In genomic region chr1:30735668-30736498, GRCh38 we compare ENCODE assay signal across 22 cellular contexts. TPM values are rescaled to one million over a fixed set of nuclear protein-coding genes. Genes with fewer than 3 reads are reported as not detected.
DNase-seq lines count a peak whose midpoint lies in the region; ATAC-seq and TF ChIP-seq lines count a peak whose summit lies in the region.
"Had no signal": no experiment of that assay in that cellular context is flagged by ENCODE, and none has a peak within 500 bp of the region (broad histone marks: within the 10 kb centered on the region; RNA-seq: fewer than 3 reads in every experiment).

No MANE protein-coding gene starts in this region.

- no peaks in the 10 kb centered on the region for H3K27me3 ChIP-seq in CD8-positive, alpha-beta memory T cell (ENCODE audit: insufficient read depth, low read length, poor library complexity, severe bottlenecking)
- H3K27me3 ChIP-seq: ascending aorta, ovary, Peyer's patch, right lobe of liver had no signal

- no peak for ATAC-seq in activated naive CD8-positive, alpha-beta T cell treated with anti-CD3 and anti-CD28 coated beads, Interleukin-2, amount 10 ng/mL, durations not matched to agents 7 days and 5 days (ENCODE audit: low read depth)
- ATAC-seq in naive thymus-derived CD8-positive, alpha-beta T cell: no peak
- ATAC-seq in GM21619 (IDR thresholded peaks at IDR 0.05; ENCODE audit: unreplicated experiment) (no peak), GM21786 (IDR thresholded peaks at IDR 0.05; ENCODE audit: unreplicated experiment) (no peak)
- ATAC-seq: activated CD4-positive, CD25-positive, alpha-beta regulatory T cell treated with anti-CD3 and anti-CD28 coated beads, Interleukin-2, amount 50 U/mL, for 24 hours; right lobe of liver had no signal

- H3K27ac ChIP-seq in CD8-positive, alpha-beta memory T cell (ENCODE audit: low read depth, low read length): no peak overlapping the region
- H3K27ac ChIP-seq: ascending aorta, ovary, Peyer's patch, right lobe of liver had no signal

- H3K4me3 ChIP-seq in CD8-positive, alpha-beta memory T cell (ENCODE audit: low read length): no peak overlapping the region
- H3K4me3 ChIP-seq: ascending aorta, ovary, Peyer's patch, right lobe of liver had no signal

- CTCF ChIA-PET in CD8-positive, alpha-beta memory T cell (lab: Charles Lee): interaction anchor here (1.0 to 1.5 kb wide), 6 partner anchors 8 to 46 kb away, joined by 3 to 5 read pairs (median 4); no protein-coding TSS in a partner anchor

- peaks cover 0 to 3% (median 0%) of the 10 kb centered on the region in 7 donors for H3K9me3 Mint-ChIP-seq in CD14-positive monocyte
- peaks cover 0 to 2% (median 0%) of the 10 kb centered on the region in 5 donors for H3K9me3 Mint-ChIP-seq in CD8-positive, alpha-beta memory T cell
- no peaks in the 10 kb centered on the region for H3K9me3 Mint-ChIP-seq in activated naive CD8-positive, alpha-beta T cell treated with anti-CD3 and anti-CD28 coated beads, Interleukin-2, amount 10 ng/mL, durations not matched to agents 7 days and 5 days
- peaks cover 0 to 3% (median 0%) of the 10 kb centered on the region in 9 donors for H3K9me3 Mint-ChIP-seq in naive thymus-derived CD8-positive, alpha-beta T cell

- H3K27ac Mint-ChIP-seq in CD14-positive monocyte: peak overlapping the region in 6 of 7 donors; percentile 12 to 83 (median 42)
- peak overlapping the region in 7 of 8 donors; percentile 29 to 100 (median 84) for H3K27ac Mint-ChIP-seq in CD8-positive, alpha-beta memory T cell
- H3K27ac Mint-ChIP-seq in activated naive CD8-positive, alpha-beta T cell treated with anti-CD3 and anti-CD28 coated beads, Interleukin-2, amount 10 ng/mL, durations not matched to agents 7 days and 5 days: peak overlapping the region; percentile 43
- peak overlapping the region; percentile 41 to 99 (median 88) for H3K27ac Mint-ChIP-seq in naive thymus-derived CD8-positive, alpha-beta T cell

- DNase-seq in CD14-positive monocyte (ENCODE audit: low spot score) (no peak), posterior vena cava (ENCODE audit: low spot score) (no peak)
- DNase-seq in CD8-positive, alpha-beta memory T cell: no peak
- DNase-seq in activated naive CD8-positive, alpha-beta T cell treated with anti-CD3 and anti-CD28 coated beads, Interleukin-2, amount 10 ng/mL, durations not matched to agents 7 days and 5 days: no peak
- no peak for DNase-seq in naive thymus-derived CD8-positive, alpha-beta T cell
- DNase-seq: AML-193; cerebellar nuclear complex; effector CD8-positive, alpha-beta T cell; H7; Karpas-422; NCI-H1930; ovary; Peyer's patch; right lobe of liver; stimulated activated naive CD4-positive, alpha-beta T cell; trophoblast cell had no signal

- no peaks in the 10 kb centered on the region for H3K9me3 ChIP-seq in CD8-positive, alpha-beta memory T cell (ENCODE audit: low read length)
- H3K9me3 ChIP-seq: ascending aorta, ovary, Peyer's patch, right lobe of liver had no signal

- peaks cover 0 to 5% (median 1%) of the 10 kb centered on the region in 3 donors for H3K27me3 Mint-ChIP-seq in CD14-positive monocyte (ENCODE audit: low read depth in 3 of 3)
- H3K27me3 Mint-ChIP-seq in CD8-positive, alpha-beta memory T cell: no peaks in the 10 kb centered on the region
- H3K27me3 Mint-ChIP-seq in activated naive CD8-positive, alpha-beta T cell treated with anti-CD3 and anti-CD28 coated beads, Interleukin-2, amount 10 ng/mL, durations not matched to agents 7 days and 5 days: no peaks in the 10 kb centered on the region
- H3K27me3 Mint-ChIP-seq in naive thymus-derived CD8-positive, alpha-beta T cell: no peaks in the 10 kb centered on the region

- no peak overlapping the region for H3K4me3 Mint-ChIP-seq in CD14-positive monocyte
- H3K4me3 Mint-ChIP-seq in CD8-positive, alpha-beta memory T cell: no peak overlapping the region
- no peak overlapping the region for H3K4me3 Mint-ChIP-seq in activated naive CD8-positive, alpha-beta T cell treated with anti-CD3 and anti-CD28 coated beads, Interleukin-2, amount 10 ng/mL, durations not matched to agents 7 days and 5 days
- H3K4me3 Mint-ChIP-seq in naive thymus-derived CD8-positive, alpha-beta T cell: peak overlapping the region in 1 of 10 donors; percentile 43

- H3K36me3 ChIP-seq in CD8-positive, alpha-beta memory T cell (ENCODE audit: insufficient read depth, low read length): peaks cover 82% of the 10 kb centered on the region
- H3K36me3 ChIP-seq: ovary had no signal

- peaks cover 87% of the 10 kb centered on the region in 2 donors for H3K36me3 Mint-ChIP-seq in CD14-positive monocyte
- peaks cover 34 to 88% (median 37%) of the 10 kb centered on the region in 3 donors for H3K36me3 Mint-ChIP-seq in CD8-positive, alpha-beta memory T cell
- peaks cover 50% of the 10 kb centered on the region for H3K36me3 Mint-ChIP-seq in activated naive CD8-positive, alpha-beta T cell treated with anti-CD3 and anti-CD28 coated beads, Interleukin-2, amount 10 ng/mL, durations not matched to agents 7 days and 5 days
- H3K36me3 Mint-ChIP-seq in naive thymus-derived CD8-positive, alpha-beta T cell: peaks cover 8 to 83% (median 43%) of the 10 kb centered on the region in 3 donors

- POLR2A ChIA-PET in CD8-positive, alpha-beta memory T cell (lab: Charles Lee): interaction anchor here (1.2 to 1.9 kb wide), 2 partner anchors 8 to 18 kb away, joined by 4 to 5 read pairs; no protein-coding TSS in a partner anchor
- POLR2A ChIA-PET in activated naive CD8-positive, alpha-beta T cell treated with anti-CD3 and anti-CD28 coated beads, Interleukin-2, amount 10 ng/mL, durations not matched to agents 7 days and 5 days (lab: Charles Lee): interaction anchor here (0.8 kb wide), 1 partner anchor 9 kb away, joined by 3 read pairs; no protein-coding TSS in a partner anchor
- POLR2A ChIA-PET in naive thymus-derived CD8-positive, alpha-beta T cell (lab: Charles Lee): interaction anchor here (1.2 to 41.4 kb wide), 5 partner anchors 10 to 20 kb away, joined by 3 to 1432 read pairs (median 5); partner anchors contain the start of genes LAPTM5 and MATN1

- peaks cover 36% of the 10 kb centered on the region for H3K4me1 ChIP-seq in CD8-positive, alpha-beta memory T cell (ENCODE audit: insufficient read depth, low read length)
- H3K4me1 ChIP-seq: ascending aorta, right lobe of liver had no signal

- intact Hi-C loops in CD14-positive monocyte (cut with micrococcal nuclease): loop anchor here in 1 of 2 donors (5.0 kb wide), 1 partner anchor 41 kb away; no protein-coding TSS in a partner anchor
- intact Hi-C loops in posterior vena cava (cut with DNase I): loop anchor here in 1 of 2 donors (5.0 kb wide), 1 partner anchor 36 kb away; no protein-coding TSS in a partner anchor

- no peak for TF ChIP-seq CTCF in CD14-positive monocyte (IDR thresholded peaks at IDR 0.05)

- peaks cover 39% of the 10 kb centered on the region for H3K4me1 Mint-ChIP-seq in CD14-positive monocyte
- peaks cover 41 to 69% (median 51%) of the 10 kb centered on the region in 3 donors for H3K4me1 Mint-ChIP-seq in CD8-positive, alpha-beta memory T cell
- H3K4me1 Mint-ChIP-seq in activated naive CD8-positive, alpha-beta T cell treated with anti-CD3 and anti-CD28 coated beads, Interleukin-2, amount 10 ng/mL, durations not matched to agents 7 days and 5 days: peaks cover 47% of the 10 kb centered on the region
- H3K4me1 Mint-ChIP-seq in naive thymus-derived CD8-positive, alpha-beta T cell: peaks cover 34 to 64% (median 57%) of the 10 kb centered on the region in 4 donors

RNA-seq across cellular contexts. Expression of gene MATN1, which starts 12.5 kb away (rescaled TPM):
- polyA plus RNA-seq in CD14-positive monocyte: not detected
- under 1 TPM; 0.59 to 0.91 TPM for total RNA-seq in CD8-positive, alpha-beta memory T cell
- polyA plus RNA-seq in CD8-positive, alpha-beta memory T cell: not detected
- under 1 TPM in 1 of 2 experiments, not detected in 1; 0.26 TPM for total RNA-seq in activated naive CD8-positive, alpha-beta T cell treated with anti-CD3 and anti-CD28 coated beads, Interleukin-2, amount 10 ng/mL, durations not matched to agents 7 days and 5 days
- under 1 TPM; 0.47 to 0.96 TPM for total RNA-seq in naive thymus-derived CD8-positive, alpha-beta T cell
- polyA plus RNA-seq in naive thymus-derived CD8-positive, alpha-beta T cell: under 1 TPM in 1 of 3 donors, not detected in 2; 0.07 TPM
- not detected for total RNA-seq in posterior vena cava
- total RNA-seq: HT1080, Peyer's patch, right lobe of liver had no signal
- polyA plus RNA-seq: liver had no signal

RNA-seq across cellular contexts. Expression of gene LAPTM5, which starts 21.7 kb away (rescaled TPM):
- 1,000 to 10,000 TPM; 1,019 to 1,153 TPM for polyA plus RNA-seq in CD14-positive monocyte
- total RNA-seq in CD8-positive, alpha-beta memory T cell: 100 to 1,000 TPM; 204 to 206 TPM
- 589 TPM for polyA plus RNA-seq in CD8-positive, alpha-beta memory T cell
- total RNA-seq in activated naive CD8-positive, alpha-beta T cell treated with anti-CD3 and anti-CD28 coated beads, Interleukin-2, amount 10 ng/mL, durations not matched to agents 7 days and 5 days: 100 to 1,000 TPM; 474 to 485 TPM
- 100 to 1,000 TPM; 565 to 585 TPM for total RNA-seq in naive thymus-derived CD8-positive, alpha-beta T cell
- 100 to 1,000 TPM; 534 to 602 (median 561) TPM for polyA plus RNA-seq in naive thymus-derived CD8-positive, alpha-beta T cell
- 100 to 1,000 TPM in 1 of 2 donors, 10 to 100 TPM in 1; 80.1 to 120 TPM for total RNA-seq in posterior vena cava
